In the genomic region with DNA sequence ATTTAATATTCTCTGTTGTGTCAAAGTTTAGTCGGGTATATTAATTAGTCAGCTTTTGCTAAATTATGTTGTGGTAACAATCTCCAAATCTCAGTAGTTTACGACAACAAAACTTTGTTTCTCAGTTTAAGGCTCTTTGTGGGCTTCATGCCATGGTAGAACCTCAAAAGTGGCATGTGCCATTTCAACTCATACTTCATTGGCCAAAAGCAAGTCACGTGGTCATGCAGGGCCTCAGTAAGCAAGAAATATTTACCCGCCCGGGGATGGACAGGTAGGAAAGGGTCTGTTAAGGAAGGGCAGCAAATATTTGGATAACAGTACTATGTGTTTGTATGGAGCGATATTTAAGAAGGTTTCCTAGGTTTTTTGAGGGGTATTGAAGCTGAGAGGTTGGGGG, we compare ENCODE assay signal across 1 cellular context.
TF ChIP-seq lines count a peak whose summit lies in the region.

No MANE protein-coding gene starts in this region.

TF ChIP-seq in K562, 482 proteins besides CTCF, POLR2A, EP300 and RAD21:
- no peak for TF ChIP-seq PRMT5 (CRISPR knock-in tag; IDR thresholded peaks at IDR 0.05)
- TF ChIP-seq CBFA2T2 (conservative IDR thresholded peaks at IDR 0.05): 0 out of 2 replicates have a peak, but pooled peaks have one; percentile 23
- TF ChIP-seq L3MBTL2 (IDR thresholded peaks at IDR 0.05): peak; percentile 71
- peak; percentile 67 for TF ChIP-seq USF2 (CRISPR knock-in tag; IDR thresholded peaks at IDR 0.05)
- 0 out of 2 replicates have a peak, but pooled peaks have one; percentile 28 for TF ChIP-seq TFE3 (CRISPR knock-in tag; IDR thresholded peaks at IDR 0.05)
- TF ChIP-seq, protein P1, sequence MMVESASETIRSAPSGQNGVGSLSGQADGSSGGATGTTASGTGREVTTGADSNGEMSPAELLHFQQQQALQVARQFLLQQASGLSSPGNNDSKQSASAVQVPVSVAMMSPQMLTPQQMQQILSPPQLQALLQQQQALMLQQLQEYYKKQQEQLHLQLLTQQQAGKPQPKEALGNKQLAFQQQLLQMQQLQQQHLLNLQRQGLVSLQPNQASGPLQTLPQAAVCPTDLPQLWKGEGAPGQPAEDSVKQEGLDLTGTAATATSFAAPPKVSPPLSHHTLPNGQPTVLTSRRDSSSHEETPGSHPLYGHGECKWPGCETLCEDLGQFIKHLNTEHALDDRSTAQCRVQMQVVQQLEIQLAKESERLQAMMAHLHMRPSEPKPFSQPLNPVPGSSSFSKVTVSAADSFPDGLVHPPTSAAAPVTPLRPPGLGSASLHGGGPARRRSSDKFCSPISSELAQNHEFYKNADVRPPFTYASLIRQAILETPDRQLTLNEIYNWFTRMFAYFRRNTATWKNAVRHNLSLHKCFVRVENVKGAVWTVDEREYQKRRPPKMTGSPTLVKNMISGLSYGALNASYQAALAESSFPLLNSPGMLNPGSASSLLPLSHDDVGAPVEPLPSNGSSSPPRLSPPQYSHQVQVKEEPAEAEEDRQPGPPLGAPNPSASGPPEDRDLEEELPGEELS (CRISPR knock-in tag; IDR thresholded peaks at IDR 0.05; ENCODE audit: borderline replicate concordance): no peak
- TF ChIP-seq TOE1 (IDR thresholded peaks at IDR 0.05; ENCODE audit: borderline replicate concordance): 0 out of 2 replicates have a peak, but pooled peaks have one; percentile 43
- TF ChIP-seq TOE1 (CRISPR knock-in tag; IDR thresholded peaks at IDR 0.05; ENCODE audit: borderline replicate concordance, low read depth): no peak
- no peak for TF ChIP-seq SMARCB1 (IDR thresholded peaks at IDR 0.05; ENCODE audit: insufficient read length, low read depth)
- no peak for TF ChIP-seq STAT5B (CRISPR knock-in tag; IDR thresholded peaks at IDR 0.05)
- TF ChIP-seq SRSF1 (IDR thresholded peaks at IDR 0.05; ENCODE audit: low read depth, low read length): no peak
- no peak for TF ChIP-seq ZNF695 (CRISPR knock-in tag; IDR thresholded peaks at IDR 0.05)
- TF ChIP-seq, protein P2, sequence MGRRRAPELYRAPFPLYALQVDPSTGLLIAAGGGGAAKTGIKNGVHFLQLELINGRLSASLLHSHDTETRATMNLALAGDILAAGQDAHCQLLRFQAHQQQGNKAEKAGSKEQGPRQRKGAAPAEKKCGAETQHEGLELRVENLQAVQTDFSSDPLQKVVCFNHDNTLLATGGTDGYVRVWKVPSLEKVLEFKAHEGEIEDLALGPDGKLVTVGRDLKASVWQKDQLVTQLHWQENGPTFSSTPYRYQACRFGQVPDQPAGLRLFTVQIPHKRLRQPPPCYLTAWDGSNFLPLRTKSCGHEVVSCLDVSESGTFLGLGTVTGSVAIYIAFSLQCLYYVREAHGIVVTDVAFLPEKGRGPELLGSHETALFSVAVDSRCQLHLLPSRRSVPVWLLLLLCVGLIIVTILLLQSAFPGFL (CRISPR knock-in tag; IDR thresholded peaks at IDR 0.05): no peak
- peak; percentile 87 for TF ChIP-seq RAD51 (IDR thresholded peaks at IDR 0.05; ENCODE audit: borderline replicate concordance, low read depth)
- TF ChIP-seq SMARCA5 (IDR thresholded peaks at IDR 0.05): no peak
